Comparison of ENCODE assay signal across 21 cellular contexts in the genomic region with DNA sequence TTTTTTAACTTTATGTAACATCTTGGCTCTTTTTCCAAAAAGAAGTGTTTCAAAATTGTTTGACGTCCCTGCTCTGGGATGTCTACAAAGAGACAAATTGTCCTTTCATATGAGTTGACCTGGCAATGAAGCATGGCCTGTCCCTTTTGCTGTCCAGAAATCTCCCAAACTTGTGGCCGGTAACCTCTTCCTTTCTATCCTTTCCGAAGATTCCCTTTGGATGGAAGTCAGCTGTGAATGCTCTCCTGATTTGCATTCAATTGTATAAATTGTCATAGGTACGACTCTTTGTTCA. TPM values are rescaled to one million over a fixed set of nuclear protein-coding genes. Genes with fewer than 3 reads are reported as not detected.
DNase-seq lines count a peak whose midpoint lies in the region; ATAC-seq, FAIRE-seq and TF ChIP-seq lines count a peak whose summit lies in the region.
"Had no signal": no experiment of that assay in that cellular context is flagged by ENCODE, and none has a peak within 500 bp of the region (broad histone marks: within the 10 kb centered on the region; RNA-seq: fewer than 3 reads in every experiment).

No MANE protein-coding gene starts in this region.

- FAIRE-seq in HepG2 (lab: Jason Lieb, UNC): no peak
- FAIRE-seq: GM12878, GM19239, H1 had no signal

- peaks cover 14% of the 10 kb centered on the region for H3K4me1 ChIP-seq in cardiac muscle cell (ENCODE audit: low read depth)
- peaks cover 2 to 28% (median 16%) of the 10 kb centered on the region in 4 donors for H3K4me1 ChIP-seq in liver (ENCODE audit: control insufficient read depth in 4 of 4, insufficient read depth in 4 of 4, low read length in 3 of 4)
- no peaks in the 10 kb centered on the region for H3K4me1 ChIP-seq in HepG2 (ENCODE audit: insufficient read depth, low read length)
- H3K4me1 ChIP-seq in neural progenitor cell: peaks cover 9% of the 10 kb centered on the region

- WGBS in liver: 39% methylated on average over 4 of the region's 4 CpGs
- 36% methylated on average over 4 of the region's 4 CpGs for WGBS in HepG2 (ENCODE audit: low lambda C conversion rate)

- no peaks in the 10 kb centered on the region for H3K27me3 Mint-ChIP-seq in neural progenitor cell (ENCODE audit: insufficient read depth, low read depth)

- H3K79me2 ChIP-seq in HepG2 (ENCODE audit: insufficient read depth, low read length): no peaks in the 10 kb centered on the region
- no peaks in the 10 kb centered on the region for H3K79me2 ChIP-seq in neural progenitor cell (ENCODE audit: low read depth)

- no peak overlapping the region for H3K4me2 ChIP-seq in HepG2 (ENCODE audit: low read depth, low read length)
- H3K4me2 ChIP-seq in neural progenitor cell: no peak overlapping the region

- H3K9me3 ChIP-seq in cardiac muscle cell (ENCODE audit: low read depth): no peaks in the 10 kb centered on the region
- no peaks in the 10 kb centered on the region for H3K9me3 ChIP-seq in liver (ENCODE audit: control insufficient read depth in 4 of 4, low read length in 3 of 4)
- no peaks in the 10 kb centered on the region for H3K9me3 ChIP-seq in HepG2 (ENCODE audit: low read length)
- H3K9me3 ChIP-seq in neural progenitor cell (ENCODE audit: low read depth): no peaks in the 10 kb centered on the region

- intact Hi-C loops in left cardiac atrium (cut with DNase I): no loop called here
- intact Hi-C loops in HepG2 (cut with micrococcal nuclease; ENCODE audit: unreplicated experiment): no loop called here

- H3K4me1 Mint-ChIP-seq in neural progenitor cell: peaks cover 7% of the 10 kb centered on the region
- H3K4me1 Mint-ChIP-seq: CD4-positive, alpha-beta memory T cell had no signal

- TF ChIP-seq EP300 in HepG2 (IDR thresholded peaks at IDR 0.05; ENCODE audit: low read depth in 2 of 2, low read length in 2 of 2): no peak
- no peak for TF ChIP-seq EP300 in HepG2 (CRISPR knock-in tag; IDR thresholded peaks at IDR 0.05; ENCODE audit: borderline replicate concordance)

- BruUV-seq in HepG2 (replicated peaks; lab: Mats Ljungman, UMichigan): no TSS peak

- H4K20me1 ChIP-seq in HepG2 (ENCODE audit: insufficient read depth, low read length): no peaks in the 10 kb centered on the region
- no peaks in the 10 kb centered on the region for H4K20me1 ChIP-seq in neural progenitor cell (ENCODE audit: low read depth)

- peaks cover 8% of the 10 kb centered on the region for H3F3A ChIP-seq in neural progenitor cell (ENCODE audit: low read depth)

- no peaks in the 10 kb centered on the region for H3K27me3 ChIP-seq in cardiac muscle cell
- H3K27me3 ChIP-seq in liver (ENCODE audit: control insufficient read depth in 4 of 4, insufficient read depth in 4 of 4, low read length in 3 of 4): no peaks in the 10 kb centered on the region
- H3K27me3 ChIP-seq in HepG2 (ENCODE audit: control insufficient read depth in 1 of 2, insufficient read depth in 2 of 2, low read length in 2 of 2): peaks cover 2 to 7% of the 10 kb centered on the region in 2 experiments; a peak in 2 of 5 replicates
- H3K27me3 ChIP-seq in neural progenitor cell: no peaks in the 10 kb centered on the region

- no peak overlapping the region for H2AFZ ChIP-seq in HepG2 (ENCODE audit: low read length)
- peak overlapping the region; percentile 22 for H2AFZ ChIP-seq in neural progenitor cell (replicated peaks)
- H2AFZ ChIP-seq: GM23248 had no signal

- no peaks in the 10 kb centered on the region for H3K36me3 Mint-ChIP-seq in neural progenitor cell
- H3K36me3 Mint-ChIP-seq: CD4-positive, alpha-beta memory T cell had no signal

- TF ChIP-seq RAD21 in liver (IDR thresholded peaks at IDR 0.05) (peak; percentile 19 to 39), HepG2 (CRISPR knock-in tag; IDR thresholded peaks at IDR 0.05) (no peak)

- H3K9ac ChIP-seq in liver (ENCODE audit: low read depth in 1 of 2, low read length in 2 of 2) (no peak overlapping the region), HepG2 (ENCODE audit: insufficient read depth, low read depth, low read length) (no peak overlapping the region), neural progenitor cell (no peak overlapping the region)
- H3K9ac ChIP-seq: GM23248 had no signal

- CTCF ChIA-PET in HepG2 (lab: Yijun Ruan, JAX; ENCODE audit: low intra/inter-chr PET ratio, low total read pairs): no interaction called here

- H3K4me3 ChIP-seq in cardiac muscle cell: no peak overlapping the region
- peak overlapping the region in 2 of 3 donors; percentile 20 to 37 for H3K4me3 ChIP-seq in liver (ENCODE audit: low read depth in 1 of 3, low read length in 3 of 3)
- H3K4me3 ChIP-seq in HepG2 (replicated peaks in 1 of 3; ENCODE audit: insufficient read depth in 1 of 3, low read depth in 2 of 3, low read length in 3 of 3): no peak overlapping the region
- H3K4me3 ChIP-seq in neural progenitor cell: no peak overlapping the region
- H3K4me3 ChIP-seq: GM12878, GM23248 had no signal

- H3K36me3 ChIP-seq in cardiac muscle cell (no peaks in the 10 kb centered on the region), liver (ENCODE audit: control insufficient read depth in 4 of 4, insufficient read depth in 3 of 4, low read depth in 1 of 4, low read length in 3 of 4) (no peaks in the 10 kb centered on the region), HepG2 (replicated peaks in 1 of 2; ENCODE audit: control insufficient read depth in 1 of 2, insufficient read depth in 2 of 2, low read length in 2 of 2) (no peaks in the 10 kb centered on the region), neural progenitor cell (no peaks in the 10 kb centered on the region)

- no peak for TF ChIP-seq POLR2A in HepG2 (IDR thresholded peaks at IDR 0.05; ENCODE audit: insufficient read depth in 1 of 2, low read depth in 2 of 2, low read length in 2 of 2)

- no peak for ATAC-seq in left cardiac atrium
- no peak for ATAC-seq in HepG2
- ATAC-seq: GM12878 had no signal

- in situ Hi-C loops in HepG2 (cut with HindIII; ENCODE audit: extremely low pct_ligation_motif_present, low pct_unique_long_range_greater_than_20kb): no loop called here

- DNase-seq in cardiac muscle cell (ENCODE audit: low read depth in 1 of 2, low spot score in 1 of 2): no peak
- DNase-seq in left cardiac atrium: no peak
- DNase-seq in HepG2 (ENCODE audit: low spot score): no peak
- no peak for DNase-seq in neural progenitor cell (ENCODE audit: low spot score)
- DNase-seq in ecto neural progenitor cell (ENCODE audit: low spot score): no peak
- DNase-seq: C1 segment of cervical spinal cord; CD4-positive, alpha-beta memory T cell; COR-L47; DMS153; DMS79; EL; GDM1; GM23248; H7; HCEC 1CT had no signal

- no peaks in the 10 kb centered on the region for H3K9me3 Mint-ChIP-seq in neural progenitor cell

- POLR2A ChIA-PET in HepG2 (lab: Yijun Ruan, JAX): no interaction called here

- peak overlapping the region; percentile 86 for H3K27ac ChIP-seq in cardiac muscle cell
- peak overlapping the region in 1 of 2 donors; percentile 25 for H3K27ac ChIP-seq in liver (ENCODE audit: low read depth in 1 of 2, low read length in 2 of 2)
- no peak overlapping the region for H3K27ac ChIP-seq in HepG2 (ENCODE audit: extremely low read length, insufficient read depth, low read length)
- H3K27ac ChIP-seq in neural progenitor cell: no peak overlapping the region
- H3K27ac ChIP-seq: GM23248 had no signal

- TF ChIP-seq CTCF in cardiac muscle cell (IDR thresholded peaks at IDR 0.05; ENCODE audit: low read depth, low read length) (no peak), liver (IDR thresholded peaks at IDR 0.05; ENCODE audit: low read depth, low read length, missing input control) (no peak), HepG2 (CRISPR knock-in tag; IDR thresholded peaks at IDR 0.05) (no peak), neural progenitor cell (IDR thresholded peaks at IDR 0.05) (no peak)

- H3K27ac Mint-ChIP-seq in neural progenitor cell: no peak overlapping the region
- H3K27ac Mint-ChIP-seq: CD4-positive, alpha-beta memory T cell had no signal

- H3K4me3 Mint-ChIP-seq in neural progenitor cell: no peak overlapping the region
- H3K4me3 Mint-ChIP-seq: CD4-positive, alpha-beta memory T cell had no signal

TF ChIP-seq in liver, 16 proteins besides CTCF, POLR2A, EP300 and RAD21 (continues in another document):
- TF ChIP-seq SP1 (IDR thresholded peaks at IDR 0.05): peak; percentile 37
- peak; percentile 16 to 62 for TF ChIP-seq HNF4A (conservative IDR thresholded peaks at IDR 0.05)
- no peak for TF ChIP-seq NR2F2 (IDR thresholded peaks at IDR 0.05)
- peak; percentile 84 for TF ChIP-seq YY1 (IDR thresholded peaks at IDR 0.05)

RNA-seq across cellular contexts. Expression of a gene that starts 40.9 kb away (rescaled TPM):
- total RNA-seq in cardiac muscle cell (15.7 and 15.9 TPM in 2 replicates), left cardiac atrium (1 to 10 TPM; 7.9 to 9.0 TPM), liver (10 to 100 TPM; 14.9 to 72.0 TPM), HepG2 (2016; rRNA removed; fragmentation: Illumina TruSeq; extraction: Trizol) (5.0 and 9.3 TPM in 2 replicates), neural progenitor cell (ENCODE audit: low replicate concordance) (0.22 and 0.41 TPM in 2 replicates)
- polyA plus RNA-seq in cardiac muscle cell (11.5 and 15.6 TPM in 2 replicates), liver (10 to 100 TPM; 54.4 to 62.8 TPM), HepG2 (2011; rRNA removed) (20.7 and 39.3 TPM in 2 replicates)
- 4.7 and 5.8 TPM in 2 replicates for total RNA-seq in HepG2 (2016; cell fraction: cytosol; rRNA removed; fragmentation: Illumina TruSeq; extraction: Trizol; ENCODE audit: low read depth)
- 5.3 and 8.6 TPM in 2 replicates for total RNA-seq in HepG2 (2016; cell fraction: insoluble cytoplasmic fraction; rRNA removed; fragmentation: Illumina TruSeq; extraction: Trizol)
- 7.1 and 8.8 TPM in 2 replicates for total RNA-seq in HepG2 (2016; cell fraction: membrane; rRNA removed; fragmentation: Illumina TruSeq; extraction: Trizol)
- total RNA-seq in HepG2 (2016; cell fraction: nucleus; rRNA removed; fragmentation: Illumina TruSeq; extraction: Trizol): 13.0 and 14.7 TPM in 2 replicates
- polyA plus RNA-seq in HepG2 (2011; cell fraction: cytosol; rRNA removed): 9.9 and 13.9 TPM in 2 replicates
- 83.2 and 124 TPM in 2 replicates for polyA plus RNA-seq in HepG2 (2011; cell fraction: nucleus; rRNA removed)
- 26.8 and 56.7 TPM in 2 replicates for polyA plus RNA-seq in HepG2 (2012)
- 6.1 and 7.0 TPM in 2 replicates for polyA plus RNA-seq in HepG2 (2016; cell fraction: cytosol; fragmentation: Illumina TruSeq; extraction: Trizol; ENCODE audit: low read depth)
- polyA plus RNA-seq in HepG2 (2016; cell fraction: insoluble cytoplasmic fraction; fragmentation: Illumina TruSeq; extraction: Trizol; ENCODE audit: low read depth): 7.0 and 9.7 TPM in 2 replicates
- 8.2 and 9.0 TPM in 2 replicates for polyA plus RNA-seq in HepG2 (2016; cell fraction: membrane; fragmentation: Illumina TruSeq; extraction: Trizol; ENCODE audit: low read depth)
- polyA plus RNA-seq in HepG2 (2016; cell fraction: nucleus; fragmentation: Illumina TruSeq; extraction: Trizol; ENCODE audit: insufficient read depth, low read depth): 32.0 and 32.1 TPM in 2 replicates
- 13.8 TPM in 1 of 2 replicates, not detected in the other for polyA minus RNA-seq in HepG2 (2011; rRNA and poly(A)+ RNA removed; ENCODE audit: low replicate concordance)
- polyA minus RNA-seq in HepG2 (2011; cell fraction: cytosol; rRNA and poly(A)+ RNA removed): 5.8 and 15.1 TPM in 2 replicates
- 26.8 and 40.7 TPM in 2 replicates for polyA minus RNA-seq in HepG2 (2011; cell fraction: nucleus; rRNA and poly(A)+ RNA removed)
- total RNA-seq: A172; A673; CD4-positive, alpha-beta memory T cell; GM12878 had no signal

Comparison
In these comparisons a context has a peak if more than half of its experiments do, and no peak if none do; other contexts are left out.
1. H3K4me3 ChIP-seq: peak in liver (2 of 3); none in cardiac muscle cell (single experiment), HepG2 (0 of 3) and neural progenitor cell (single experiment).